ENCODE assay signal across 23 cellular contexts in the genomic region with DNA sequence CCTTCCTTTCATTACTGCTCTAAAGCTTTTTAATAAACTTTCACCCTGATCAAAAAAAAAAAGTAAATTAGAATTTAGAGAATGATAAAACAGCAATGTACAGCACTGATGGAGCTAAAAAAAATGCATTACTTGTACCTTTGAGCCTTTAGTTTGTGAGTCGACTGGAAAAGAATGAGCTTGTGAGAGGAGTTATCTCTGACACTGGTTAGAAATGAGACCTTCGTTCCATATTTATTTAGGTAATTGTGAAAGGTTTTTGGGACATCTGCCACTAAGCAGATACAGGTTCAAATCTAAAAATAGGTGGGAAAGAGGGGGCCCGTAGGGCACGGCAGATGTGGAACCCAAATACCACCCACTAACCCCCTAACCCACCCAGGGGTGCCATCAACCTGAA.
"Had no signal": no experiment of that assay in that cellular context is flagged by ENCODE, and none has a peak within 500 bp of the region (broad histone marks: within the 10 kb centered on the region; RNA-seq: fewer than 3 reads in every experiment).

No MANE protein-coding gene starts in this region.

- DNase-seq: dermis blood vessel endothelial cell; dorsolateral prefrontal cortex; effector CD4-positive, alpha-beta T cell; effector memory CD4-positive, alpha-beta T cell; esophagus squamous epithelium; foreskin fibroblast; foreskin melanocyte; gastrocnemius medialis; glutamatergic neuron; head of caudate nucleus; heart right ventricle; hippocampal formation; left cardiac atrium; left ventricle myocardium inferior; lower lobe of right lung; mesenchymal stem cell; mucosa of descending colon; naive B cell had no signal

- H3K9me3 ChIP-seq: esophagus squamous epithelium, gastrocnemius medialis, heart right ventricle, left ventricle myocardium inferior, lower lobe of right lung, mucosa of descending colon had no signal

- H3K4me1 ChIP-seq: esophagus squamous epithelium, lower lobe of right lung had no signal

- FAIRE-seq: colon, endothelial cell of umbilical vein, islet of Langerhans, keratinocyte had no signal

- H3K27me3 ChIP-seq: esophagus squamous epithelium, gastrocnemius medialis, heart right ventricle had no signal

- H3K36me3 ChIP-seq: esophagus squamous epithelium, gastrocnemius medialis, heart right ventricle, left ventricle myocardium inferior, lower lobe of right lung had no signal

- H3K27ac ChIP-seq: coronary artery, dorsolateral prefrontal cortex, esophagus squamous epithelium, gastrocnemius medialis, heart right ventricle, left ventricle myocardium inferior, lower lobe of right lung had no signal

- H3K4me3 ChIP-seq: coronary artery, dorsolateral prefrontal cortex, esophagus squamous epithelium, gastrocnemius medialis, heart right ventricle, left ventricle myocardium inferior, lower lobe of right lung, mucosa of descending colon had no signal

- ATAC-seq: gastrocnemius medialis, heart right ventricle, left cardiac atrium, lower lobe of right lung, mucosa of descending colon had no signal
